In the genomic region with DNA sequence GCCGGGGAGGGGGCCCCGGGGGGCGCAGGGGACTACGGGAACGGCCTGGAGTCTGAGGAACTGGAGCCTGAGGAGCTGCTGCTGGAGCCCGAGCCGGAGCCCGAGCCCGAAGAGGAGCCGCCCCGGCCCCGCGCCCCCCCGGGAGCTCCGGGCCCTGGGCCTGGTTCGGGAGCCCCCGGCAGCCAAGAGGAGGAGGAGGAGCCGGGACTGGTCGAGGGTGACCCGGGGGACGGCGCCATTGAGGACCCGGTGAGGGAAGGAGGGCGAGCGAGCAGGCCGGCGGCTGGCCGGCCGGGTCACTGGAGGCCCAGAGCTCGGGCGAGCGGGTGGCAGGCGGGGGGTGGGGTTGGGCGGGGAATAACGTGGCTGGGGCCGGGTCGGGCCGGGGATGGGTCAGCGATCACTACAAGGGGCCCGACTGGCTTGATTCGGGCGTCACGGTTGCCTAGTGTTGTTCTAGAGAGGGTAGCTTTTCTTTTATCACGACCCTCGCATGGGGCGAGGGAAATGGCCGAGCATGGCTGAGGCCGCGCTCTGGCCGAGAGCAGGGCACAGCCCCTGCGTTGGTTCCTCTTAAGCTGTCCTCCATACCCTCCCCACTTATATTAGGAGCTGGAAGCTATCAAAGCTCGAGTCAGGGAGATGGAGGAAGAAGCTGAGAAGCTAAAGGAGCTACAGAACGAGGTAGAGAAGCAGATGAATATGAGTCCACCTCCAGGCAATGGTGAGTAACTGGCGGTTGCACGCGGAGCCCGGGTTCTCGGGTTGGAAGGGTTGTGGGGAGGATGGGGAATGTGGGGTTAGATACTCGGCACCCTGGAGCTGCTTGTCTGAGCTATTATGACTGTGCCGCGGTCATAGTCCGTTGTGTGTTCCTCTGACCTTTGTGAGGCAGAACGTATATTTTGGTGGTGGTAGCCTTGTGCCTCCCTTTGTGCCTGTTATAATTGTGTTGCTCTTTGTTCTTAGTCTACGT, we compare ENCODE assay signal across 1 cellular context.
TF ChIP-seq lines count a peak whose summit lies in the region.

No MANE protein-coding gene starts in this region.

TF ChIP-seq in HepG2, 621 proteins besides CTCF, POLR2A, EP300 and RAD21 (continued from another document and continues in another):
- TF ChIP-seq, protein P1, sequence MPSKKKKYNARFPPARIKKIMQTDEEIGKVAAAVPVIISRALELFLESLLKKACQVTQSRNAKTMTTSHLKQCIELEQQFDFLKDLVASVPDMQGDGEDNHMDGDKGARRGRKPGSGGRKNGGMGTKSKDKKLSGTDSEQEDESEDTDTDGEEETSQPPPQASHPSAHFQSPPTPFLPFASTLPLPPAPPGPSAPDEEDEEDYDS (CRISPR knock-in tag; IDR thresholded peaks at IDR 0.05) = peak; percentile 11
- TF ChIP-seq ZNF343 (CRISPR knock-in tag; IDR thresholded peaks at IDR 0.05) (no peak), ZNF44 (CRISPR knock-in tag; IDR thresholded peaks at IDR 0.05) (no peak; the same call in 1 of the 2 replicates), GMEB2 (CRISPR knock-in tag; IDR thresholded peaks at IDR 0.05; ENCODE audit: low read depth) (no peak), U2AF2 (IDR thresholded peaks at IDR 0.05; ENCODE audit: low read depth, low read length) (no peak), FOXK2 (IDR thresholded peaks at IDR 0.05) (no peak), NR3C1 (CRISPR knock-in tag; IDR thresholded peaks at IDR 0.05) (0 out of 2 replicates have a peak, but pooled peaks have one; percentile 81), CSRNP1 (CRISPR knock-in tag; IDR thresholded peaks at IDR 0.05) (no peak), NBN (conservative IDR thresholded peaks at IDR 0.05) (no peak), SAP130 (CRISPR knock-in tag; IDR thresholded peaks at IDR 0.05; ENCODE audit: low read depth) (peak; percentile 80), ZNF138 (CRISPR knock-in tag; IDR thresholded peaks at IDR 0.05; ENCODE audit: low read depth) (peak; percentile 16; the same call in 1 of the 2 replicates), HMGXB3 (CRISPR knock-in tag; IDR thresholded peaks at IDR 0.05; ENCODE audit: borderline replicate concordance) (peak; percentile 77), ZNF546 (CRISPR knock-in tag; conservative IDR thresholded peaks at IDR 0.05) (peak; percentile 59; the same call in 1 of the 2 replicates), ZSCAN30 (CRISPR knock-in tag; IDR thresholded peaks at IDR 0.05) (no peak), XBP1 (CRISPR knock-in tag; IDR thresholded peaks at IDR 0.05) (peak; percentile 28; the same call in 1 of the 2 replicates), ZNF329 (CRISPR knock-in tag; IDR thresholded peaks at IDR 0.05; ENCODE audit: low read depth) (peak; percentile 55), ZNF788 (CRISPR knock-in tag; IDR thresholded peaks at IDR 0.05; ENCODE audit: borderline replicate concordance) (peak; percentile 56; the same call in 1 of the 2 replicates), JUND (CRISPR knock-in tag; IDR thresholded peaks at IDR 0.05) (0 out of 2 replicates have a peak, but pooled peaks have one; percentile 26), TCF12 (IDR thresholded peaks at IDR 0.05) (no peak), TCF12 (CRISPR knock-in tag; IDR thresholded peaks at IDR 0.05) (no peak), MTF2 (CRISPR knock-in tag; IDR thresholded peaks at IDR 0.05; ENCODE audit: borderline replicate concordance) (no peak), EEA1 (CRISPR knock-in tag; IDR thresholded peaks at IDR 0.05; ENCODE audit: borderline replicate concordance) (peak; percentile 20; the same call in 1 of the 2 replicates), KAT7 (CRISPR knock-in tag; IDR thresholded peaks at IDR 0.05; ENCODE audit: borderline replicate concordance) (peak; percentile 99), MLLT10 (CRISPR knock-in tag; IDR thresholded peaks at IDR 0.05) (peak; percentile 60; the same call in 1 of the 2 replicates), RCOR2 (CRISPR knock-in tag; IDR thresholded peaks at IDR 0.05) (no peak), ZNF776 (CRISPR knock-in tag; IDR thresholded peaks at IDR 0.05) (peak; percentile 46; the same call in 1 of the 2 replicates), FOXC1 (CRISPR knock-in tag; IDR thresholded peaks at IDR 0.05; ENCODE audit: borderline replicate concordance) (peak; percentile 90; the same call in 1 of the 2 replicates), ZNF720 (CRISPR knock-in tag; IDR thresholded peaks at IDR 0.05) (no peak), ZNF616 (CRISPR knock-in tag; IDR thresholded peaks at IDR 0.05; ENCODE audit: low read depth) (0 out of 2 replicates have a peak, but pooled peaks have one; percentile 45), ZMYM2 (CRISPR knock-in tag; IDR thresholded peaks at IDR 0.05) (no peak), RXRA (CRISPR knock-in tag; IDR thresholded peaks at IDR 0.05) (peak; percentile 70)
- TF ChIP-seq, protein P2, sequence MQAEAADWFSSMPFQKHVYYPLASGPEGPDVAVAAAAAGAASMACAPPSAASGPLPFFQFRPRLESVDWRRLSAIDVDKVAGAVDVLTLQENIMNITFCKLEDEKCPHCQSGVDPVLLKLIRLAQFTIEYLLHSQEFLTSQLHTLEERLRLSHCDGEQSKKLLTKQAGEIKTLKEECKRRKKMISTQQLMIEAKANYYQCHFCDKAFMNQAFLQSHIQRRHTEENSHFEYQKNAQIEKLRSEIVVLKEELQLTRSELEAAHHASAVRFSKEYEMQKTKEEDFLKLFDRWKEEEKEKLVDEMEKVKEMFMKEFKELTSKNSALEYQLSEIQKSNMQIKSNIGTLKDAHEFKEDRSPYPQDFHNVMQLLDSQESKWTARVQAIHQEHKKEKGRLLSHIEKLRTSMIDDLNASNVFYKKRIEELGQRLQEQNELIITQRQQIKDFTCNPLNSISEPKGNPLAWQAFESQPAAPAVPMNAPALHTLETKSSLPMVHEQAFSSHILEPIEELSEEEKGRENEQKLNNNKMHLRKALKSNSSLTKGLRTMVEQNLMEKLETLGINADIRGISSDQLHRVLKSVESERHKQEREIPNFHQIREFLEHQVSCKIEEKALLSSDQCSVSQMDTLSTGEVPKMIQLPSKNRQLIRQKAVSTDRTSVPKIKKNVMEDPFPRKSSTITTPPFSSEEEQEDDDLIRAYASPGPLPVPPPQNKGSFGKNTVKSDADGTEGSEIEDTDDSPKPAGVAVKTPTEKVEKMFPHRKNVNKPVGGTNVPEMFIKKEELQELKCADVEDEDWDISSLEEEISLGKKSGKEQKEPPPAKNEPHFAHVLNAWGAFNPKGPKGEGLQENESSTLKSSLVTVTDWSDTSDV (CRISPR knock-in tag; IDR thresholded peaks at IDR 0.05) = peak; percentile 56; the same call in 1 of the 2 replicates
- TF ChIP-seq, protein P3, sequence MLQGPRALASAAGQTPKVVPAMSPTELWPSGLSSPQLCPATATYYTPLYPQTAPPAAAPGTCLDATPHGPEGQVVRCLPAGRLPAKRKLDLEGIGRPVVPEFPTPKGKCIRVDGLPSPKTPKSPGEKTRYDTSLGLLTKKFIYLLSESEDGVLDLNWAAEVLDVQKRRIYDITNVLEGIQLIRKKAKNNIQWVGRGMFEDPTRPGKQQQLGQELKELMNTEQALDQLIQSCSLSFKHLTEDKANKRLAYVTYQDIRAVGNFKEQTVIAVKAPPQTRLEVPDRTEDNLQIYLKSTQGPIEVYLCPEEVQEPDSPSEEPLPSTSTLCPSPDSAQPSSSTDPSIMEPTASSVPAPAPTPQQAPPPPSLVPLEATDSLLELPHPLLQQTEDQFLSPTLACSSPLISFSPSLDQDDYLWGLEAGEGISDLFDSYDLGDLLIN (CRISPR knock-in tag; IDR thresholded peaks at IDR 0.05; ENCODE audit: borderline replicate concordance) = peak; percentile 73; the same call in 1 of the 2 replicates
- TF ChIP-seq, protein P4, sequence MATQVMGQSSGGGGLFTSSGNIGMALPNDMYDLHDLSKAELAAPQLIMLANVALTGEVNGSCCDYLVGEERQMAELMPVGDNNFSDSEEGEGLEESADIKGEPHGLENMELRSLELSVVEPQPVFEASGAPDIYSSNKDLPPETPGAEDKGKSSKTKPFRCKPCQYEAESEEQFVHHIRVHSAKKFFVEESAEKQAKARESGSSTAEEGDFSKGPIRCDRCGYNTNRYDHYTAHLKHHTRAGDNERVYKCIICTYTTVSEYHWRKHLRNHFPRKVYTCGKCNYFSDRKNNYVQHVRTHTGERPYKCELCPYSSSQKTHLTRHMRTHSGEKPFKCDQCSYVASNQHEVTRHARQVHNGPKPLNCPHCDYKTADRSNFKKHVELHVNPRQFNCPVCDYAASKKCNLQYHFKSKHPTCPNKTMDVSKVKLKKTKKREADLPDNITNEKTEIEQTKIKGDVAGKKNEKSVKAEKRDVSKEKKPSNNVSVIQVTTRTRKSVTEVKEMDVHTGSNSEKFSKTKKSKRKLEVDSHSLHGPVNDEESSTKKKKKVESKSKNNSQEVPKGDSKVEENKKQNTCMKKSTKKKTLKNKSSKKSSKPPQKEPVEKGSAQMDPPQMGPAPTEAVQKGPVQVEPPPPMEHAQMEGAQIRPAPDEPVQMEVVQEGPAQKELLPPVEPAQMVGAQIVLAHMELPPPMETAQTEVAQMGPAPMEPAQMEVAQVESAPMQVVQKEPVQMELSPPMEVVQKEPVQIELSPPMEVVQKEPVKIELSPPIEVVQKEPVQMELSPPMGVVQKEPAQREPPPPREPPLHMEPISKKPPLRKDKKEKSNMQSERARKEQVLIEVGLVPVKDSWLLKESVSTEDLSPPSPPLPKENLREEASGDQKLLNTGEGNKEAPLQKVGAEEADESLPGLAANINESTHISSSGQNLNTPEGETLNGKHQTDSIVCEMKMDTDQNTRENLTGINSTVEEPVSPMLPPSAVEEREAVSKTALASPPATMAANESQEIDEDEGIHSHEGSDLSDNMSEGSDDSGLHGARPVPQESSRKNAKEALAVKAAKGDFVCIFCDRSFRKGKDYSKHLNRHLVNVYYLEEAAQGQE (IDR thresholded peaks at IDR 0.05; ENCODE audit: borderline replicate concordance in 1 of 2, low read depth in 1 of 2, low read length in 2 of 2) = peak in 1 of 2 experiments; percentile 33; a peak in 1 of 4 replicates
- TF ChIP-seq, protein P5, sequence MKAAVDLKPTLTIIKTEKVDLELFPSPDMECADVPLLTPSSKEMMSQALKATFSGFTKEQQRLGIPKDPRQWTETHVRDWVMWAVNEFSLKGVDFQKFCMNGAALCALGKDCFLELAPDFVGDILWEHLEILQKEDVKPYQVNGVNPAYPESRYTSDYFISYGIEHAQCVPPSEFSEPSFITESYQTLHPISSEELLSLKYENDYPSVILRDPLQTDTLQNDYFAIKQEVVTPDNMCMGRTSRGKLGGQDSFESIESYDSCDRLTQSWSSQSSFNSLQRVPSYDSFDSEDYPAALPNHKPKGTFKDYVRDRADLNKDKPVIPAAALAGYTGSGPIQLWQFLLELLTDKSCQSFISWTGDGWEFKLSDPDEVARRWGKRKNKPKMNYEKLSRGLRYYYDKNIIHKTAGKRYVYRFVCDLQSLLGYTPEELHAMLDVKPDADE (CRISPR knock-in tag; IDR thresholded peaks at IDR 0.05) = peak; percentile 87; the same call in 1 of the 2 replicates
